Comparison of ENCODE assay signal across 24 cellular contexts in genomic region chr6:8238772-8239683, GRCh38.
A peak's percentile ranks its signal among the peaks of the same experiment; 100 is the strongest.
DNase-seq lines count a peak whose midpoint lies in the region; TF ChIP-seq lines count a peak whose summit lies in the region.
"Had no signal": no experiment of that assay in that cellular context is flagged by ENCODE, and none has a peak within 500 bp of the region (broad histone marks: within the 10 kb centered on the region; RNA-seq: fewer than 3 reads in every experiment).

No MANE protein-coding gene starts in this region.

- CTCF ChIA-PET in RWPE1 (lab: Yijun Ruan, JAX) = no interaction called here

- no peak overlapping the region for H3K27ac ChIP-seq in iPS DF 6.9 (ENCODE audit: low read length)
- H3K27ac ChIP-seq in RWPE1 = no peak overlapping the region
- no peak overlapping the region for H3K27ac ChIP-seq in spleen
- H3K27ac ChIP-seq: ascending aorta; BLaER1 treated with 17β-estradiol and CSF1 and Interleukin-3, amounts not matched to agents 10 nM and 100 nM; coronary artery; transverse colon had no signal

- peak overlapping the region; percentile 84 for H2AFZ ChIP-seq in neuron (ENCODE audit: low read depth, low read length)

- intact Hi-C loops in spleen (cut with DNase I; ENCODE audit: low total_unique reads) = no loop called here

- H3K36me3 ChIP-seq in H7 (replicated peaks; ENCODE audit: control insufficient read depth, insufficient read depth, low read length) = no peaks in the 10 kb centered on the region
- H3K36me3 ChIP-seq in iPS DF 6.9 (ENCODE audit: control insufficient read depth, insufficient read depth, low read length) = no peaks in the 10 kb centered on the region
- H3K36me3 ChIP-seq in neuron (ENCODE audit: insufficient read depth, low read length) = no peaks in the 10 kb centered on the region
- no peaks in the 10 kb centered on the region for H3K36me3 ChIP-seq in spleen
- H3K36me3 ChIP-seq: ascending aorta; BLaER1 treated with 17β-estradiol and CSF1 and Interleukin-3, amounts not matched to agents 10 nM and 100 nM; transverse colon had no signal

- no peaks in the 10 kb centered on the region for H3K9me3 ChIP-seq in iPS DF 6.9 (ENCODE audit: control insufficient read depth, insufficient read depth, low read length)
- peaks cover 2% of the 10 kb centered on the region for H3K9me3 ChIP-seq in neuron (ENCODE audit: low read length)
- H3K9me3 ChIP-seq in spleen = no peaks in the 10 kb centered on the region
- H3K9me3 ChIP-seq: ascending aorta; BLaER1 treated with 17β-estradiol and CSF1 and Interleukin-3, amounts not matched to agents 10 nM and 100 nM; transverse colon had no signal

- POLR2A ChIA-PET in RWPE1 (lab: Yijun Ruan, JAX; ENCODE audit: low non-redundant PET) = no interaction called here

- TF ChIP-seq POLR2A in spleen (IDR thresholded peaks at IDR 0.05) = no peak

- no CpG with 5 or more reads among the region's 10 CpGs for WGBS in iPS DF 6.9 (ENCODE audit: insufficient coverage, insufficient read length)
- 59 to 66% (median 63%) methylated on average over 10 of the region's 10 CpGs for WGBS in spleen, 5 donors

- H3K4me3 ChIP-seq in H7 (ENCODE audit: insufficient read depth, low read depth, low read length) (no peak overlapping the region), iPS DF 6.9 (ENCODE audit: low read length) (no peak overlapping the region), neuron (ENCODE audit: low read length) (peak overlapping the region; percentile 42), foreskin fibroblast (ENCODE audit: low read depth in 1 of 2, low read length in 2 of 2) (no peak overlapping the region), spleen (no peak overlapping the region)
- H3K4me3 ChIP-seq: ascending aorta; BLaER1 treated with 17β-estradiol and CSF1 and Interleukin-3, amounts not matched to agents 10 nM and 100 nM; coronary artery; GM12878; transverse colon had no signal

- H3K27me3 ChIP-seq in H7 (ENCODE audit: control insufficient read depth, insufficient read depth, low read length) (peaks cover 4% of the 10 kb centered on the region; the same call in 1 of the 2 replicates), iPS DF 6.9 (ENCODE audit: control insufficient read depth, insufficient read depth, low read length) (no peaks in the 10 kb centered on the region), neuron (ENCODE audit: insufficient read depth, low read length) (no peaks in the 10 kb centered on the region), spleen (replicated peaks in 1 of 7) (peaks cover 0 to 17% (median 0%) of the 10 kb centered on the region in 7 donors)
- H3K27me3 ChIP-seq: ascending aorta; BLaER1 treated with 17β-estradiol and CSF1 and Interleukin-3, amounts not matched to agents 10 nM and 100 nM had no signal

- H3K4me1 ChIP-seq in iPS DF 6.9 (ENCODE audit: control insufficient read depth, insufficient read depth, low read length) = no peaks in the 10 kb centered on the region
- peaks cover 39% of the 10 kb centered on the region for H3K4me1 ChIP-seq in neuron (ENCODE audit: insufficient read depth, low read length)
- H3K4me1 ChIP-seq in spleen = no peaks in the 10 kb centered on the region
- H3K4me1 ChIP-seq: ascending aorta; BLaER1 treated with 17β-estradiol and CSF1 and Interleukin-3, amounts not matched to agents 10 nM and 100 nM; transverse colon had no signal

- TF ChIP-seq CTCF in foreskin fibroblast (IDR thresholded peaks at IDR 0.05; ENCODE audit: low read depth, low read length) = no peak
- no peak for TF ChIP-seq CTCF in RWPE1 (conservative IDR thresholded peaks at IDR 0.05; ENCODE audit: low read depth)
- no peak for TF ChIP-seq CTCF in spleen (IDR thresholded peaks at IDR 0.05 in 8 of 11, conservative IDR thresholded peaks at IDR 0.05 in 3 of 11)

- DNase-seq in H7 (peak; percentile 16), NCI-H146 treated with DMSO at 0.1 percent for 48 hours (lab: John Stamatoyannopoulos, UW; ENCODE audit: unreplicated experiment) (peak; percentile 94), iPS DF 6.9 (ENCODE audit: low read depth, low spot score) (peak; percentile 7), foreskin fibroblast (no peak), RWPE1 (ENCODE audit: low spot score) (no peak), spleen (no peak)
- DNase-seq: activated gamma-delta T cell; activated naive CD8-positive, alpha-beta T cell treated with anti-CD3 and anti-CD28 coated beads, Interleukin-2, amount 10 ng/mL, durations not matched to agents 7 days and 5 days; activated T-cell treated with anti-CD3 and anti-CD28 coated beads, Interleukin-2, amount 50 U/mL, for 24 hours; DMS153; effector memory CD4-positive, alpha-beta T cell; IMR-90; kidney; naive thymus-derived CD4-positive, alpha-beta T cell; NCI-H187; NCI-H345; NCI-H774; OCI-M1; transverse colon had no signal

Comparison
In these comparisons a context has a peak if more than half of its experiments do, and no peak if none do; other contexts are left out.
1. DNase-seq: peak in H7 (single experiment), NCI-H146 treated with DMSO at 0.1 percent for 48 hours (single experiment) and iPS DF 6.9 (single experiment); none in foreskin fibroblast (0 of 2), RWPE1 (single experiment) and spleen (single experiment).